In genomic region chr7:91565499-91566331, GRCh38 we compare ENCODE assay signal across 10 cellular contexts.
DNase-seq lines count a peak whose midpoint lies in the region; ATAC-seq and TF ChIP-seq lines count a peak whose summit lies in the region.
"Had no signal": no experiment of that assay in that cellular context is flagged by ENCODE, and none has a peak within 500 bp of the region (broad histone marks: within the 10 kb centered on the region; RNA-seq: fewer than 3 reads in every experiment).

No MANE protein-coding gene starts in this region.

- H3K9me3 Mint-ChIP-seq in activated naive CD4-positive, alpha-beta T cell treated with anti-CD3 and anti-CD28 coated beads for 36 hours: no peaks in the 10 kb centered on the region

- H3K4me3 Mint-ChIP-seq in activated naive CD4-positive, alpha-beta T cell treated with anti-CD3 and anti-CD28 coated beads for 36 hours: no peak overlapping the region

- DNase-seq in MG63: peak; percentile 38
- DNase-seq in SJSA1 (ENCODE audit: low read depth in 1 of 2, low spot score in 2 of 2): peak; percentile 53 to 72
- peak; percentile 28 for DNase-seq in globus pallidus (ENCODE audit: low spot score)
- peak; percentile 17 for DNase-seq in testis
- DNase-seq in HPDE6-E6E7 (ENCODE audit: extremely low spot score): no peak
- DNase-seq in activated naive CD4-positive, alpha-beta T cell treated with anti-CD3 and anti-CD28 coated beads for 36 hours: no peak
- DNase-seq: effector memory CD4-positive, alpha-beta T cell; stimulated activated naive CD8-positive, alpha-beta T cell treated with anti-CD3 and anti-CD28 coated beads, Interleukin-15, Interleukin-2, amounts not matched to agents 100 U/mL and 50 U/mL, for 24 hours had no signal

- intact Hi-C loops in testis (cut with DNase I; ENCODE audit: low total_unique reads): no loop called here
- intact Hi-C loops in activated naive CD4-positive, alpha-beta T cell treated with anti-CD3 and anti-CD28 coated beads for 36 hours (cut with micrococcal nuclease): no loop called here

- TF ChIP-seq POLR2A in testis (IDR thresholded peaks at IDR 0.05): no peak

- H3K27me3 ChIP-seq in MG63 (no peaks in the 10 kb centered on the region), SJSA1 (replicated peaks) (no peaks in the 10 kb centered on the region), testis (no peaks in the 10 kb centered on the region)

- ATAC-seq in HG02798 (IDR thresholded peaks at IDR 0.05; ENCODE audit: poor library complexity, unreplicated experiment): no peak
- ATAC-seq: stimulated activated naive CD8-positive, alpha-beta T cell treated with anti-CD3 and anti-CD28 coated beads, Interleukin-15, Interleukin-2, amounts not matched to agents 100 U/mL and 50 U/mL, for 24 hours had no signal

- no peaks in the 10 kb centered on the region for H3K27me3 Mint-ChIP-seq in activated naive CD4-positive, alpha-beta T cell treated with anti-CD3 and anti-CD28 coated beads for 36 hours (ENCODE audit: low read depth)

- H3K9me3 ChIP-seq in MG63: no peaks in the 10 kb centered on the region
- H3K9me3 ChIP-seq in SJSA1 (replicated peaks): no peaks in the 10 kb centered on the region
- no peaks in the 10 kb centered on the region for H3K9me3 ChIP-seq in testis

- TF ChIP-seq CTCF in testis (IDR thresholded peaks at IDR 0.05): no peak

- no peaks in the 10 kb centered on the region for H3K36me3 ChIP-seq in MG63
- no peaks in the 10 kb centered on the region for H3K36me3 ChIP-seq in SJSA1
- H3K36me3 ChIP-seq in testis (ENCODE audit: low read depth, missing control alignments): no peaks in the 10 kb centered on the region

- H3K4me1 Mint-ChIP-seq in activated naive CD4-positive, alpha-beta T cell treated with anti-CD3 and anti-CD28 coated beads for 36 hours (ENCODE audit: low read depth): no peaks in the 10 kb centered on the region

- H3K4me3 ChIP-seq in MG63 (no peak overlapping the region; the same call in 1 of the 2 replicates), SJSA1 (peak overlapping the region; percentile 9; the same call in 1 of the 2 replicates), testis (no peak overlapping the region)
- H3K4me3 ChIP-seq: smooth muscle cell had no signal

- 59 to 64% methylated on average over 12 of the region's 12 CpGs for WGBS in testis, 2 donors

- CTCF ChIA-PET in activated naive CD4-positive, alpha-beta T cell treated with anti-CD3 and anti-CD28 coated beads for 36 hours (lab: Charles Lee): no interaction called here

- no peak overlapping the region for H3K27ac Mint-ChIP-seq in activated naive CD4-positive, alpha-beta T cell treated with anti-CD3 and anti-CD28 coated beads for 36 hours

- H3K27ac ChIP-seq in SJSA1 (peak overlapping the region; percentile 49), testis (no peak overlapping the region)

- H3K4me1 ChIP-seq in SJSA1 (replicated peaks) (peaks cover 20% of the 10 kb centered on the region), testis (no peaks in the 10 kb centered on the region)

- H3K36me3 Mint-ChIP-seq in activated naive CD4-positive, alpha-beta T cell treated with anti-CD3 and anti-CD28 coated beads for 36 hours (ENCODE audit: low read depth): no peaks in the 10 kb centered on the region

Comparison
In these comparisons a context has a peak if more than half of its experiments do, and no peak if none do; other contexts are left out.
1. DNase-seq: peak in MG63 (single experiment), SJSA1 (2 of 2), globus pallidus (single experiment) and testis (single experiment); none in HPDE6-E6E7 (single experiment) and activated naive CD4-positive, alpha-beta T cell treated with anti-CD3 and anti-CD28 coated beads for 36 hours (single experiment).